15 cellular contexts compared by ENCODE assay signal in the genomic region with DNA sequence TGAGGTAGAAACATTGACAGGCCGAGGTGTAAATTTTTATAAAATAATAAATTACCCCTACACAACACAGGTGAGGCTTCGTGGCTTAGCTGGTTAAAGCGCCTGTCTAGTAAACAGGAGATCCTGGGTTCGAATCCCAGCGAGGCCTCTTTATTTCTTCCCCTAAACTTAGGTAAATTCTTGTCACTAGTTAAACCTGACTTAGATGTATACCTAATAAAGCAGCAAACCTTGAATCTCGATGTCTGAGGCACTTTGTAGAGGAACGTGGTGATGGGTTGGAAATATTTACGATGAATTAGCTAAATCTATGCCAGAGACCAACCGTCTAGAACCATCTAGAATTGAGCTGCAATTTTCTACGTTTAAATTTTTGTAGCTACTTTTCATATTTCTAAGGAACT.
DNase-seq lines count a peak whose midpoint lies in the region; TF ChIP-seq lines count a peak whose summit lies in the region.
"Had no signal": no experiment of that assay in that cellular context is flagged by ENCODE, and none has a peak within 500 bp of the region (broad histone marks: within the 10 kb centered on the region; RNA-seq: fewer than 3 reads in every experiment).

No MANE protein-coding gene starts in this region.

- H3K27ac Mint-ChIP-seq in endodermal cell: no peak overlapping the region
- H3K27ac Mint-ChIP-seq: activated CD4-positive, alpha-beta T cell treated with anti-CD3 and anti-CD28 coated beads, Interleukin-2, amount 10 ng/mL, durations not matched to agents 24 days and 14 days; activated naive CD4-positive, alpha-beta T cell treated with anti-CD3 and anti-CD28 coated beads, Interleukin-2, amount 50 U/mL, for 72 hours; CD8-positive, alpha-beta memory T cell; type B pancreatic cell had no signal

- no peaks in the 10 kb centered on the region for H3K9me3 Mint-ChIP-seq in endodermal cell
- H3K9me3 Mint-ChIP-seq: activated CD4-positive, alpha-beta T cell treated with anti-CD3 and anti-CD28 coated beads, Interleukin-2, amount 10 ng/mL, durations not matched to agents 24 days and 14 days; activated naive CD4-positive, alpha-beta T cell treated with anti-CD3 and anti-CD28 coated beads, Interleukin-2, amount 50 U/mL, for 72 hours; CD8-positive, alpha-beta memory T cell; type B pancreatic cell had no signal

- no peaks in the 10 kb centered on the region for H3K36me3 Mint-ChIP-seq in endodermal cell (ENCODE audit: low read depth)
- H3K36me3 Mint-ChIP-seq: activated naive CD4-positive, alpha-beta T cell treated with anti-CD3 and anti-CD28 coated beads, Interleukin-2, amount 50 U/mL, for 72 hours; CD8-positive, alpha-beta memory T cell; type B pancreatic cell had no signal

- BruUV-seq in A673 (replicated peaks; lab: Mats Ljungman, UMichigan): no TSS peak

- TF ChIP-seq CTCF in OCI-LY3 (IDR thresholded peaks at IDR 0.05; ENCODE audit: low read depth, low read length): no peak
- no peak for TF ChIP-seq CTCF in endodermal cell (conservative IDR thresholded peaks at IDR 0.05)
- no peak for TF ChIP-seq CTCF in A673 (conservative IDR thresholded peaks at IDR 0.05; ENCODE audit: low read depth, low read length)

- no peaks in the 10 kb centered on the region for H3K27me3 ChIP-seq in HAP-1 (ENCODE audit: low read depth)
- no peaks in the 10 kb centered on the region for H3K27me3 ChIP-seq in OCI-LY3 (ENCODE audit: low read depth, low read length)
- H3K27me3 ChIP-seq in endodermal cell (ENCODE audit: control insufficient read depth, insufficient read depth, low read length, poor library complexity, severe bottlenecking): peaks cover 35% of the 10 kb centered on the region
- no peaks in the 10 kb centered on the region for H3K27me3 ChIP-seq in A673 (replicated peaks; ENCODE audit: insufficient read depth, low read depth, low read length, poor library complexity)

- peaks cover 8% of the 10 kb centered on the region for H3K4me1 Mint-ChIP-seq in endodermal cell

- H2AFZ ChIP-seq in OCI-LY3 (ENCODE audit: low read depth, low read length): peak overlapping the region; percentile 46; the same call in 1 of the 2 replicates

- H3K27ac ChIP-seq in OCI-LY3 (ENCODE audit: low read length) (no peak overlapping the region), endodermal cell (ENCODE audit: low read depth, low read length) (no peak overlapping the region), A673 (ENCODE audit: low read depth, low read length, poor library complexity, severe bottlenecking) (no peak overlapping the region)
- H3K27ac ChIP-seq: KMS-11 had no signal

- intact Hi-C loops in A673 (cut with micrococcal nuclease; ENCODE audit: unreplicated experiment): no loop called here

- H3K79me2 ChIP-seq in OCI-LY3 (ENCODE audit: low read length): no peaks in the 10 kb centered on the region

- H3K9me3 ChIP-seq in HAP-1: no peaks in the 10 kb centered on the region
- H3K9me3 ChIP-seq in OCI-LY3 (ENCODE audit: insufficient read depth, low read length): no peaks in the 10 kb centered on the region
- no peaks in the 10 kb centered on the region for H3K9me3 ChIP-seq in endodermal cell (ENCODE audit: control insufficient read depth, low read length)
- H3K9me3 ChIP-seq in A673 (ENCODE audit: low read depth, low read length, poor library complexity, severe bottlenecking): no peaks in the 10 kb centered on the region

- in situ Hi-C loops in HAP-1 (cut with MboI; ENCODE audit: low sequenced_read_pairs): no loop called here

- H3K9ac ChIP-seq in OCI-LY3 (ENCODE audit: low read length) (no peak overlapping the region), endodermal cell (ENCODE audit: extremely low read depth, low read length, poor library complexity, severe bottlenecking) (no peak overlapping the region)
- H3K9ac ChIP-seq: KMS-11 had no signal

- CTCF ChIA-PET in A673 (lab: Charles Lee): no interaction called here

- WGBS in endodermal cell (ENCODE audit: insufficient coverage in 1 of 2, insufficient read length in 1 of 2), 2 experiments: 58 to 63% methylated on average over 6 to 10 of the region's 10 CpGs

- H3K4me1 ChIP-seq in HAP-1: peaks cover 3% of the 10 kb centered on the region
- no peaks in the 10 kb centered on the region for H3K4me1 ChIP-seq in OCI-LY3 (ENCODE audit: low read length)
- no peaks in the 10 kb centered on the region for H3K4me1 ChIP-seq in endodermal cell (ENCODE audit: control insufficient read depth, insufficient read depth, low read length)
- H3K4me1 ChIP-seq in A673 (ENCODE audit: insufficient read depth, low read length, poor library complexity, severe bottlenecking): no peaks in the 10 kb centered on the region

- H3K4me2 ChIP-seq in OCI-LY3 (ENCODE audit: low read length): peak overlapping the region; percentile 52
- H3K4me2 ChIP-seq: KMS-11 had no signal

- H3K4me3 Mint-ChIP-seq in endodermal cell: no peak overlapping the region
- H3K4me3 Mint-ChIP-seq: activated CD4-positive, alpha-beta T cell treated with anti-CD3 and anti-CD28 coated beads, Interleukin-2, amount 10 ng/mL, durations not matched to agents 24 days and 14 days; CD8-positive, alpha-beta memory T cell; type B pancreatic cell had no signal

- DNase-seq in ELF-1 (ENCODE audit: low read depth, low spot score) (peak; percentile 23), HAP-1 (ENCODE audit: low spot score in 2 of 2) (peak; percentile 42 to 46), endodermal cell (peak; percentile 77), A673 (ENCODE audit: low spot score) (no peak), cortex of kidney (lab: John Stamatoyannopoulos, UW) (no peak), HuH-7.5 (ENCODE audit: low spot score) (no peak)
- no peak for DNase-seq in central memory CD4-positive, alpha-beta T cell
- DNase-seq: activated CD4-positive, alpha-beta T cell treated with anti-CD3 and anti-CD28 coated beads, Interleukin-2, amount 10 ng/mL, durations not matched to agents 24 days and 14 days; CD8-positive, alpha-beta memory T cell; NCI-H2081; occipital lobe had no signal

- peaks cover 43% of the 10 kb centered on the region for H3K27me3 Mint-ChIP-seq in endodermal cell (ENCODE audit: insufficient read depth)

- POLR2A ChIA-PET in A673 (lab: Charles Lee; ENCODE audit: low non-redundant PET): no interaction called here

- no peaks in the 10 kb centered on the region for H4K20me1 ChIP-seq in OCI-LY3 (ENCODE audit: insufficient read depth, low read length)

- no peaks in the 10 kb centered on the region for H3K36me3 ChIP-seq in HAP-1 (replicated peaks)
- no peaks in the 10 kb centered on the region for H3K36me3 ChIP-seq in OCI-LY3 (replicated peaks; ENCODE audit: low read depth, low read length)
- H3K36me3 ChIP-seq in endodermal cell (ENCODE audit: control insufficient read depth, insufficient read depth, low read length): no peaks in the 10 kb centered on the region
- no peaks in the 10 kb centered on the region for H3K36me3 ChIP-seq in A673 (ENCODE audit: insufficient read depth, low read length, poor library complexity, severe bottlenecking)

- H3K4me3 ChIP-seq in HAP-1: no peak overlapping the region
- peak overlapping the region; percentile 37 for H3K4me3 ChIP-seq in OCI-LY3 (ENCODE audit: low read length)
- H3K4me3 ChIP-seq in endodermal cell (ENCODE audit: low read length): no peak overlapping the region
- no peak overlapping the region for H3K4me3 ChIP-seq in A673 (ENCODE audit: low read depth, low read length, poor library complexity, severe bottlenecking)

Comparison
In these comparisons a context has a peak if more than half of its experiments do, and no peak if none do; other contexts are left out.
1. DNase-seq: peak in ELF-1 (single experiment), HAP-1 (2 of 2) and endodermal cell (single experiment); none in A673 (single experiment), cortex of kidney (single experiment), HuH-7.5 (single experiment) and central memory CD4-positive, alpha-beta T cell (single experiment).